ENCODE assay signal across 16 cellular contexts in the genomic region with DNA sequence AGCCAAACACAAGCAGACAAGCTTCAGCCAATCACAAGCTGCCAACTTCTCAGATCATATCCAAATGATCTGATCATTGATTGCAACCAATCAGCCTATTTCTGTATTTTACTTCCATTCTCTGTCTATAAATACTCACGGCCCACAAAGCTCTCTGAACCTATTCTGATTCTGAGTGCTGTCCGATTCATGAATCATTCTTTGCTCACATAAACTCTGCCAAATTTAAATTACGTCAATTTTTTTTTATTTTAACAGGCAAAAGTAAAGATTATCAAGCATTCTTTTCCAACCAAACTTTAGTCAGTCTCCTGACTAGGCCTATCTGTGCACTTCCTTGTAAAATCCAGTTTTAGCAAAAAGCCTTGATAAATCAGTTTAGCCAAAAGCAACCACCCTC.
"Had no signal": no experiment of that assay in that cellular context is flagged by ENCODE, and none has a peak within 500 bp of the region (broad histone marks: within the 10 kb centered on the region; RNA-seq: fewer than 3 reads in every experiment).

No MANE protein-coding gene starts in this region.

- H3K27ac Mint-ChIP-seq: activated CD4-positive, alpha-beta T cell treated with anti-CD3 and anti-CD28 coated beads, Interleukin-2, amount 10 ng/mL, durations not matched to agents 24 days and 14 days; dendritic cell treated with granulocyte-macrophage colony-stimulating factor and Interleukin-4, amounts not matched to agents 40 ng/mL and 50 ng/mL, for 4 days; effector memory CD8-positive, alpha-beta T cell had no signal

- H3K36me3 ChIP-seq: right lobe of liver had no signal

- H3K36me3 Mint-ChIP-seq: naive B cell had no signal

- H3K4me3 Mint-ChIP-seq: activated CD4-positive, alpha-beta T cell treated with anti-CD3 and anti-CD28 coated beads, Interleukin-2, amount 10 ng/mL, durations not matched to agents 24 days and 14 days; activated T-cell treated with anti-CD3 and anti-CD28 coated beads, Interleukin-2, amount 50 U/mL, for 4 hours; dendritic cell treated with granulocyte-macrophage colony-stimulating factor and Interleukin-4, amounts not matched to agents 40 ng/mL and 50 ng/mL, for 4 days; effector memory CD8-positive, alpha-beta T cell had no signal

- ATAC-seq: activated T-cell treated with anti-CD3 and anti-CD28 coated beads, Interleukin-2, amount 50 U/mL, for 4 hours; effector memory CD8-positive, alpha-beta T cell; left cardiac atrium; psoas muscle; right lobe of liver had no signal

- H3K9me3 Mint-ChIP-seq: activated CD4-positive, alpha-beta T cell treated with anti-CD3 and anti-CD28 coated beads, Interleukin-2, amount 10 ng/mL, durations not matched to agents 24 days and 14 days; activated T-cell treated with anti-CD3 and anti-CD28 coated beads, Interleukin-2, amount 50 U/mL, for 4 hours; dendritic cell treated with granulocyte-macrophage colony-stimulating factor and Interleukin-4, amounts not matched to agents 40 ng/mL and 50 ng/mL, for 4 days; effector memory CD8-positive, alpha-beta T cell had no signal

- H3K27ac ChIP-seq: psoas muscle, right lobe of liver had no signal

- DNase-seq: activated CD4-positive, alpha-beta T cell treated with anti-CD3 and anti-CD28 coated beads, Interleukin-2, amount 10 ng/mL, durations not matched to agents 24 days and 14 days; activated gamma-delta T cell treated with Interleukin-2 at 50 U/mL for 16 hours; activated T-cell treated with anti-CD3 and anti-CD28 coated beads, Interleukin-2, amount 50 U/mL, for 4 hours; central memory CD4-positive, alpha-beta T cell; effector memory CD8-positive, alpha-beta T cell; left cardiac atrium; naive B cell; occipital lobe; psoas muscle; right lobe of liver; stimulated activated CD4-positive, alpha-beta T cell treated with anti-CD3 and anti-CD28 coated beads, Interleukin-2, amount 100 ng/mL, for 24 hours; stimulated activated naive CD4-positive, alpha-beta T cell; substantia nigra; T1000 had no signal

- H3K27me3 ChIP-seq: right lobe of liver had no signal

- H3K4me3 ChIP-seq: lung, psoas muscle, right lobe of liver had no signal

- H3K9me3 ChIP-seq: psoas muscle, right lobe of liver had no signal

- H3K27me3 Mint-ChIP-seq: activated CD4-positive, alpha-beta T cell treated with anti-CD3 and anti-CD28 coated beads, Interleukin-2, amount 10 ng/mL, durations not matched to agents 24 days and 14 days; dendritic cell treated with granulocyte-macrophage colony-stimulating factor and Interleukin-4, amounts not matched to agents 40 ng/mL and 50 ng/mL, for 4 days; effector memory CD8-positive, alpha-beta T cell had no signal
